Comparison of ENCODE assay signal across 8 cellular contexts in genomic region chr16:813204-813915, GRCh38. TPM values are rescaled to one million over a fixed set of nuclear protein-coding genes. Genes with fewer than 3 reads are reported as not detected.
DNase-seq lines count a peak whose midpoint lies in the region; ATAC-seq and TF ChIP-seq lines count a peak whose summit lies in the region.

No MANE protein-coding gene starts in this region.

- H3K4me1 Mint-ChIP-seq in activated CD4-positive, alpha-beta T cell treated with anti-CD3 and anti-CD28 coated beads, Interleukin-2, amount 10 ng/mL, durations not matched to agents 24 days and 14 days, result peaks cover 7% of the 10 kb centered on the region

- peaks cover 17% of the 10 kb centered on the region for H3K27me3 Mint-ChIP-seq in activated CD4-positive, alpha-beta T cell treated with anti-CD3 and anti-CD28 coated beads, Interleukin-2, amount 10 ng/mL, durations not matched to agents 24 days and 14 days

- H3K4me3 Mint-ChIP-seq in activated CD4-positive, alpha-beta T cell treated with anti-CD3 and anti-CD28 coated beads, Interleukin-2, amount 10 ng/mL, durations not matched to agents 24 days and 14 days, result no peak overlapping the region

- H3K9me3 Mint-ChIP-seq in activated CD4-positive, alpha-beta T cell treated with anti-CD3 and anti-CD28 coated beads, Interleukin-2, amount 10 ng/mL, durations not matched to agents 24 days and 14 days, result no peaks in the 10 kb centered on the region

- H3K9ac ChIP-seq in mesendoderm (ENCODE audit: low read length), result peak overlapping the region; percentile 44

- DNase-seq in AG04449 (ENCODE audit: low read depth, low spot score), result no peak
- no peak for DNase-seq in HFF-Myc (ENCODE audit: extremely low read depth, low read depth)
- peak; percentile 85 for DNase-seq in activated CD4-positive, alpha-beta T cell treated with anti-CD3 and anti-CD28 coated beads, Interleukin-2, amount 10 ng/mL, durations not matched to agents 24 days and 14 days
- peak; percentile 85 for DNase-seq in ecto neural progenitor cell (ENCODE audit: low spot score)
- peak; percentile 55 for DNase-seq in mesendoderm
- DNase-seq in stromal cell of bone marrow (ENCODE audit: low read depth), result peak; percentile 6
- no peak for DNase-seq in NCI-H446 treated with DMSO at 0.1 percent for 48 hours (lab: John Stamatoyannopoulos, UW)

- H3K4ac ChIP-seq in mesendoderm (ENCODE audit: low read depth, low read length), result no peak overlapping the region

- POLR2A ChIA-PET in AG04449 (lab: Yijun Ruan, JAX), result no interaction called here

- ATAC-seq in HG02970 (IDR thresholded peaks at IDR 0.05; ENCODE audit: low FRiP score, unreplicated experiment), result no peak

- no peak overlapping the region for H3K18ac ChIP-seq in mesendoderm (ENCODE audit: low read length)

- no peak overlapping the region for H2AK5ac ChIP-seq in mesendoderm (ENCODE audit: low read length)

- no peaks in the 10 kb centered on the region for H3K36me3 Mint-ChIP-seq in activated CD4-positive, alpha-beta T cell treated with anti-CD3 and anti-CD28 coated beads, Interleukin-2, amount 10 ng/mL, durations not matched to agents 24 days and 14 days (ENCODE audit: low read depth)

- no peak overlapping the region for H2BK120ac ChIP-seq in mesendoderm (ENCODE audit: low read depth, low read length)

- no peak overlapping the region for H4K8ac ChIP-seq in mesendoderm (ENCODE audit: low read depth, low read length)

- no peaks in the 10 kb centered on the region for H3K79me2 ChIP-seq in mesendoderm (ENCODE audit: control insufficient read depth, insufficient read depth, low read length)

- no CpG with 5 or more reads among the region's 67 CpGs for WGBS in mesendoderm (ENCODE audit: extremely low coverage, insufficient coverage, low lambda C conversion rate)

- H3K56ac ChIP-seq in mesendoderm (ENCODE audit: low read length), result peak overlapping the region; percentile 62

- H3K4me1 ChIP-seq in mesendoderm (ENCODE audit: control insufficient read depth, low read depth, low read length), result no peaks in the 10 kb centered on the region

- no peak overlapping the region for H3K27ac Mint-ChIP-seq in activated CD4-positive, alpha-beta T cell treated with anti-CD3 and anti-CD28 coated beads, Interleukin-2, amount 10 ng/mL, durations not matched to agents 24 days and 14 days

- intact Hi-C loops in activated CD4-positive, alpha-beta T cell treated with anti-CD3 and anti-CD28 coated beads, Interleukin-2, amount 10 ng/mL, durations not matched to agents 24 days and 14 days (cut with micrococcal nuclease), result loop anchor here (5.0 kb wide), 1 partner anchor 244 kb away; no protein-coding TSS in a partner anchor

- H3K4me2 ChIP-seq in mesendoderm (ENCODE audit: low read length), result peak overlapping the region; percentile 42

- no peak overlapping the region for H3K23ac ChIP-seq in mesendoderm (ENCODE audit: low read length)

- H3K36me3 ChIP-seq in mesendoderm (ENCODE audit: control insufficient read depth, insufficient read depth, low read length), result no peaks in the 10 kb centered on the region

- H3K27ac ChIP-seq in mesendoderm (ENCODE audit: low read depth, low read length), result no peak overlapping the region

- no peaks in the 10 kb centered on the region for H3K79me1 ChIP-seq in mesendoderm (ENCODE audit: low read length)

- H4K5ac ChIP-seq in mesendoderm (ENCODE audit: low read length), result no peak overlapping the region

- no peaks in the 10 kb centered on the region for H3K27me3 ChIP-seq in mesendoderm (ENCODE audit: insufficient read depth, low read length, poor library complexity)

- TF ChIP-seq CTCF in AG04449 (IDR thresholded peaks at IDR 0.05; ENCODE audit: insufficient read depth, low read length, missing control alignments), result peak; percentile 85
- TF ChIP-seq CTCF in HFF-Myc (IDR thresholded peaks at IDR 0.05; ENCODE audit: low read depth, low read length, missing control alignments), result peak; percentile 59

- H3K4me3 ChIP-seq in AG04449 (ENCODE audit: low read depth, low read length) (peak overlapping the region; percentile 23), HFF-Myc (replicated peaks; ENCODE audit: low read depth, low read length) (no peak overlapping the region), mesendoderm (ENCODE audit: low read length) (no peak overlapping the region)

- CTCF ChIA-PET in AG04449 (lab: Yijun Ruan, JAX), result interaction anchor here (2.7 kb wide), 1 partner anchor 243 kb away, joined by 48 read pairs; no protein-coding TSS in a partner anchor

- H2BK15ac ChIP-seq in mesendoderm (replicated peaks; ENCODE audit: low read depth), result no peak overlapping the region

- no peak overlapping the region for H2BK5ac ChIP-seq in mesendoderm (ENCODE audit: low read length)

RNA-seq across cellular contexts. Expression of gene GNG13, which starts 12.8 kb away (rescaled TPM):
- total RNA-seq in activated CD4-positive, alpha-beta T cell treated with anti-CD3 and anti-CD28 coated beads, Interleukin-2, amount 10 ng/mL, durations not matched to agents 24 days and 14 days, result not detected in 2 replicates
- polyA plus RNA-seq in mesendoderm (2013, experiment 1 of 2), result 0.13 TPM
- 0.13 TPM for polyA plus RNA-seq in mesendoderm (2013, experiment 2 of 2)

RNA-seq across cellular contexts. Expression of gene CHTF18, which starts 24.9 kb away (rescaled TPM):
- total RNA-seq in activated CD4-positive, alpha-beta T cell treated with anti-CD3 and anti-CD28 coated beads, Interleukin-2, amount 10 ng/mL, durations not matched to agents 24 days and 14 days, result 141 and 147 TPM in 2 replicates
- 50.9 TPM for polyA plus RNA-seq in mesendoderm (2013, experiment 1 of 2)
- polyA plus RNA-seq in mesendoderm (2013, experiment 2 of 2), result 47.4 TPM

RNA-seq across cellular contexts. Expression of gene RPUSD1, which starts 25.2 kb away (rescaled TPM):
- 43.9 and 45.0 TPM in 2 replicates for total RNA-seq in activated CD4-positive, alpha-beta T cell treated with anti-CD3 and anti-CD28 coated beads, Interleukin-2, amount 10 ng/mL, durations not matched to agents 24 days and 14 days
- 24.9 TPM for polyA plus RNA-seq in mesendoderm (2013, experiment 1 of 2)
- 26.7 TPM for polyA plus RNA-seq in mesendoderm (2013, experiment 2 of 2)

RNA-seq across cellular contexts. Expression of gene MSLN, which starts 52.8 kb away (rescaled TPM):
- total RNA-seq in activated CD4-positive, alpha-beta T cell treated with anti-CD3 and anti-CD28 coated beads, Interleukin-2, amount 10 ng/mL, durations not matched to agents 24 days and 14 days, result not detected in 2 replicates
- polyA plus RNA-seq in mesendoderm (2013, experiment 1 of 2), result 0.07 TPM
- 0.03 TPM for polyA plus RNA-seq in mesendoderm (2013, experiment 2 of 2)

Comparison
In these comparisons a context has a peak if more than half of its experiments do, and no peak if none do; other contexts are left out.
1. DNase-seq: peak in activated CD4-positive, alpha-beta T cell treated with anti-CD3 and anti-CD28 coated beads, Interleukin-2, amount 10 ng/mL, durations not matched to agents 24 days and 14 days (single experiment), ecto neural progenitor cell (single experiment), mesendoderm (single experiment) and stromal cell of bone marrow (single experiment); none in AG04449 (single experiment), HFF-Myc (single experiment) and NCI-H446 treated with DMSO at 0.1 percent for 48 hours (single experiment).